Comparison of ENCODE assay signal across 19 cellular contexts in the genomic region with DNA sequence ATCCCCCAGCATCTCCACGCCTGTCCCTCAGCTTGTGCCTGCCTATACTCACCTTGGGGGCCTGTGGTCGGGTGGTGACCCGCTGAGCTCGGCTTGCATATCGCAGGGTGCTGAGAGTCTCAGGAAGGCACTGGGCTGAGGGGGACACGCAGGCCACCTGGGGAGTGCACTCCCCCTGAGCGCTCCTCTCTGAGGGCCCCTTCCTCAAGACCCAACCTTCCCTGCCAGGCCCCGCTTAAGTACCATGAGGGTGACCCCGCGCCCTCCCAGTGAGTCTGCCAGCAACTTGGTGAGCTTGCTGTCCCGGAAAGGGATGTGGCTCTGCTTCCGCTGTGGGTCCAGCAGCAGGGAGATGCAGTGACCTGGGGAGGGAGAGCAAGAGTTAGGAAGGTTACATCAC. TPM values are rescaled to one million over a fixed set of nuclear protein-coding genes. Genes with fewer than 3 reads are reported as not detected.
A peak's percentile ranks its signal among the peaks of the same experiment; 100 is the strongest.
DNase-seq lines count a peak whose midpoint lies in the region; ATAC-seq and TF ChIP-seq lines count a peak whose summit lies in the region.
"Had no signal": no experiment of that assay in that cellular context is flagged by ENCODE, and none has a peak within 500 bp of the region (broad histone marks: within the 10 kb centered on the region; RNA-seq: fewer than 3 reads in every experiment).

No MANE protein-coding gene starts in this region.

- peaks cover 39% of the 10 kb centered on the region for H3K27me3 ChIP-seq in endodermal cell (ENCODE audit: control insufficient read depth, insufficient read depth, low read length, poor library complexity, severe bottlenecking)
- H3K27me3 ChIP-seq in osteoblast (ENCODE audit: insufficient read depth, low read length): peaks cover 23% of the 10 kb centered on the region
- H3K27me3 ChIP-seq in testis: no peaks in the 10 kb centered on the region

- H4K20me1 ChIP-seq in osteoblast (ENCODE audit: insufficient read depth, low read length): no peaks in the 10 kb centered on the region

- H3K4me3 ChIP-seq in endodermal cell (ENCODE audit: low read length) (no peak overlapping the region), osteoblast (ENCODE audit: insufficient read depth, low read length) (no peak overlapping the region), testis (no peak overlapping the region)
- H3K4me3 ChIP-seq: GM12878, GM23338, HAP-1 had no signal

- peaks cover 33% of the 10 kb centered on the region for H3K27me3 Mint-ChIP-seq in endodermal cell (ENCODE audit: insufficient read depth)

- WGBS in endodermal cell (ENCODE audit: insufficient coverage in 1 of 2, insufficient read length in 1 of 2), 2 experiments: 94 to 95% methylated on average over 11 to 12 of the region's 12 CpGs
- WGBS in testis, 2 donors: 94 to 100% methylated on average over 1 to 12 of the region's 12 CpGs

- no peaks in the 10 kb centered on the region for H3K9me3 Mint-ChIP-seq in endodermal cell
- H3K9me3 Mint-ChIP-seq: CD4-positive, alpha-beta T cell; GM23338; HFFc6 had no signal

- no peaks in the 10 kb centered on the region for H3K9me3 ChIP-seq in endodermal cell (ENCODE audit: control insufficient read depth, low read length)
- H3K9me3 ChIP-seq in osteoblast (ENCODE audit: low read depth, low read length): no peaks in the 10 kb centered on the region
- no peaks in the 10 kb centered on the region for H3K9me3 ChIP-seq in testis
- H3K9me3 ChIP-seq: HAP-1 had no signal

- no peak overlapping the region for H3K4me2 ChIP-seq in osteoblast (ENCODE audit: insufficient read depth, low read length)
- H3K4me2 ChIP-seq: GM23338 had no signal

- no peaks in the 10 kb centered on the region for H3K79me2 ChIP-seq in osteoblast (ENCODE audit: insufficient read depth, low read length)

- TF ChIP-seq CTCF in endodermal cell (conservative IDR thresholded peaks at IDR 0.05) (no peak), osteoblast (IDR thresholded peaks at IDR 0.05; ENCODE audit: extremely low read depth, low read depth, low read length) (no peak), testis (IDR thresholded peaks at IDR 0.05) (no peak)

- H3K4me1 Mint-ChIP-seq in endodermal cell: peaks cover 10% of the 10 kb centered on the region

- no peak overlapping the region for H2AFZ ChIP-seq in osteoblast (ENCODE audit: low read length)
- H2AFZ ChIP-seq: GM23338 had no signal

- no peaks in the 10 kb centered on the region for H3K36me3 ChIP-seq in endodermal cell (ENCODE audit: control insufficient read depth, insufficient read depth, low read length)
- no peaks in the 10 kb centered on the region for H3K36me3 ChIP-seq in osteoblast (ENCODE audit: insufficient read depth, low read length)
- no peaks in the 10 kb centered on the region for H3K36me3 ChIP-seq in testis (ENCODE audit: low read depth, missing control alignments)
- H3K36me3 ChIP-seq: HAP-1 had no signal

- no peak overlapping the region for H3K9ac ChIP-seq in endodermal cell (ENCODE audit: extremely low read depth, low read length, poor library complexity, severe bottlenecking)

- TF ChIP-seq POLR2A in testis (IDR thresholded peaks at IDR 0.05): no peak

- H3K27ac Mint-ChIP-seq in endodermal cell: no peak overlapping the region
- H3K27ac Mint-ChIP-seq: CD4-positive, alpha-beta T cell; GM23338; HFFc6 had no signal

- intact Hi-C loops in testis (cut with DNase I; ENCODE audit: low total_unique reads): no loop called here

- H3K4me3 Mint-ChIP-seq in endodermal cell: no peak overlapping the region
- H3K4me3 Mint-ChIP-seq: CD4-positive, alpha-beta T cell; GM23338; HFFc6 had no signal

- peak; percentile 53 for DNase-seq in activated effector memory CD4-positive, alpha-beta T cell treated with anti-CD3 and anti-CD28 coated beads, Interleukin-2, amount 50 U/mL, for 16 hours
- DNase-seq in activated effector memory CD4-positive, alpha-beta T cell treated with Interleukin-2 at 50 U/mL for 16 hours: no peak
- DNase-seq in endodermal cell: peak; percentile 29
- DNase-seq in osteoblast (ENCODE audit: insufficient read length, low spot score, missing footprints): peak; percentile 43
- DNase-seq in testis: no peak
- DNase-seq in activated CD8-positive, alpha-beta memory T cell treated with anti-CD3 and anti-CD28 coated beads, Interleukin-2, amount 50 U/mL, for 4 hours: no peak
- DNase-seq: 8988T, AML-193, C1 segment of cervical spinal cord, DMS79, HFFc6 had no signal

- ATAC-seq in GM19328 (IDR thresholded peaks at IDR 0.05; ENCODE audit: unreplicated experiment) (no peak), SK-N-SH treated with all-trans-retinoic acid at 6 μM for 48 hours (no peak)
- ATAC-seq: GM12878, GM23338, HepG2 had no signal

- H3K36me3 Mint-ChIP-seq in endodermal cell (ENCODE audit: low read depth): peaks cover 6% of the 10 kb centered on the region

- H3K4me1 ChIP-seq in endodermal cell (ENCODE audit: control insufficient read depth, insufficient read depth, low read length) (no peaks in the 10 kb centered on the region), osteoblast (ENCODE audit: insufficient read depth, low read length) (no peaks in the 10 kb centered on the region), testis (no peaks in the 10 kb centered on the region)

- H3K27ac ChIP-seq in endodermal cell (ENCODE audit: low read depth, low read length): no peak overlapping the region
- no peak overlapping the region for H3K27ac ChIP-seq in osteoblast (ENCODE audit: low read depth, low read length)
- H3K27ac ChIP-seq in testis: no peak overlapping the region

TF ChIP-seq in SK-N-SH treated with all-trans-retinoic acid at 6 μM for 48 hours, 23 proteins besides CTCF, POLR2A, EP300 and RAD21 (continues in another document):
- no peak for TF ChIP-seq ISL1 (CRISPR knock-in tag; IDR thresholded peaks at IDR 0.05)
- TF ChIP-seq, protein P1, sequence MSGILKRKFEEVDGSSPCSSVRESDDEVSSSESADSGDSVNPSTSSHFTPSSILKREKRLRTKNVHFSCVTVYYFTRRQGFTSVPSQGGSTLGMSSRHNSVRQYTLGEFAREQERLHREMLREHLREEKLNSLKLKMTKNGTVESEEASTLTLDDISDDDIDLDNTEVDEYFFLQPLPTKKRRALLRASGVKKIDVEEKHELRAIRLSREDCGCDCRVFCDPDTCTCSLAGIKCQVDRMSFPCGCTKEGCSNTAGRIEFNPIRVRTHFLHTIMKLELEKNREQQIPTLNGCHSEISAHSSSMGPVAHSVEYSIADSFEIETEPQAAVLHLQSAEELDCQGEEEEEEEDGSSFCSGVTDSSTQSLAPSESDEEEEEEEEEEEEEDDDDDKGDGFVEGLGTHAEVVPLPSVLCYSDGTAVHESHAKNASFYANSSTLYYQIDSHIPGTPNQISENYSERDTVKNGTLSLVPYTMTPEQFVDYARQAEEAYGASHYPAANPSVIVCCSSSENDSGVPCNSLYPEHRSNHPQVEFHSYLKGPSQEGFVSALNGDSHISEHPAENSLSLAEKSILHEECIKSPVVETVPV (CRISPR knock-in tag; IDR thresholded peaks at IDR 0.05): no peak
- no peak for TF ChIP-seq TCF4 (CRISPR knock-in tag; IDR thresholded peaks at IDR 0.05; ENCODE audit: borderline replicate concordance)
- no peak for TF ChIP-seq RARB (CRISPR knock-in tag; IDR thresholded peaks at IDR 0.05)
- TF ChIP-seq, protein P2, sequence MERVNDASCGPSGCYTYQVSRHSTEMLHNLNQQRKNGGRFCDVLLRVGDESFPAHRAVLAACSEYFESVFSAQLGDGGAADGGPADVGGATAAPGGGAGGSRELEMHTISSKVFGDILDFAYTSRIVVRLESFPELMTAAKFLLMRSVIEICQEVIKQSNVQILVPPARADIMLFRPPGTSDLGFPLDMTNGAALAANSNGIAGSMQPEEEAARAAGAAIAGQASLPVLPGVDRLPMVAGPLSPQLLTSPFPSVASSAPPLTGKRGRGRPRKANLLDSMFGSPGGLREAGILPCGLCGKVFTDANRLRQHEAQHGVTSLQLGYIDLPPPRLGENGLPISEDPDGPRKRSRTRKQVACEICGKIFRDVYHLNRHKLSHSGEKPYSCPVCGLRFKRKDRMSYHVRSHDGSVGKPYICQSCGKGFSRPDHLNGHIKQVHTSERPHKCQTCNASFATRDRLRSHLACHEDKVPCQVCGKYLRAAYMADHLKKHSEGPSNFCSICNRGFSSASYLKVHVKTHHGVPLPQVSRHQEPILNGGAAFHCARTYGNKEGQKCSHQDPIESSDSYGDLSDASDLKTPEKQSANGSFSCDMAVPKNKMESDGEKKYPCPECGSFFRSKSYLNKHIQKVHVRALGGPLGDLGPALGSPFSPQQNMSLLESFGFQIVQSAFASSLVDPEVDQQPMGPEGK (CRISPR knock-in tag; IDR thresholded peaks at IDR 0.05; ENCODE audit: borderline replicate concordance): no peak
- TF ChIP-seq BACH2 (CRISPR knock-in tag; IDR thresholded peaks at IDR 0.05; ENCODE audit: borderline replicate concordance): no peak
- TF ChIP-seq TOX (CRISPR knock-in tag; IDR thresholded peaks at IDR 0.05; ENCODE audit: borderline replicate concordance): no peak
- no peak for TF ChIP-seq OSR1 (CRISPR knock-in tag; IDR thresholded peaks at IDR 0.05)
- TF ChIP-seq ZFP3 (CRISPR knock-in tag; IDR thresholded peaks at IDR 0.05): no peak
- no peak for TF ChIP-seq SNAI2 (CRISPR knock-in tag; IDR thresholded peaks at IDR 0.05)
- TF ChIP-seq ZNF70 (CRISPR knock-in tag; IDR thresholded peaks at IDR 0.05): no peak
- no peak for TF ChIP-seq CSDC2 (CRISPR knock-in tag; IDR thresholded peaks at IDR 0.05)

RNA-seq across cellular contexts. Expression of a gene that starts 4.1 kb away (rescaled TPM):
- total RNA-seq in endodermal cell (10 to 100 TPM; 11.4 to 16.3 TPM), osteoblast (not detected in 2 replicates), testis (1 to 10 TPM; 5.4 to 9.2 TPM)
- 3.3 TPM for polyA plus RNA-seq in endodermal cell (2013, experiment 1 of 2)
- 4.1 TPM for polyA plus RNA-seq in endodermal cell (2013, experiment 2 of 2)
- polyA plus RNA-seq in testis (ENCODE audit: insufficient read depth, low read depth, low replicate concordance): 7.1 TPM
- total RNA-seq: CD4-positive, alpha-beta T cell; GM12878; HFFc6 had no signal
- polyA plus RNA-seq: GM12878 had no signal

RNA-seq across cellular contexts. Expression of a gene that starts 16.9 kb away (rescaled TPM):
- total RNA-seq in endodermal cell: 1 to 10 TPM in 1 of 2 donors, under 1 TPM in 1; 0.68 to 2.9 TPM
- 0.32 TPM for polyA plus RNA-seq in endodermal cell (2013, experiment 1 of 2)
- 0.58 TPM for polyA plus RNA-seq in endodermal cell (2013, experiment 2 of 2)
- total RNA-seq in osteoblast: not detected in 2 replicates
- under 1 TPM; 0.47 to 0.68 TPM for total RNA-seq in testis
- 0.88 TPM for polyA plus RNA-seq in testis (ENCODE audit: insufficient read depth, low read depth, low replicate concordance)
- total RNA-seq: CD4-positive, alpha-beta T cell; G401; HFFc6 had no signal

Comparison
In these comparisons a context has a peak if more than half of its experiments do, and no peak if none do; other contexts are left out.
1. DNase-seq: peak in activated effector memory CD4-positive, alpha-beta T cell treated with anti-CD3 and anti-CD28 coated beads, Interleukin-2, amount 50 U/mL, for 16 hours (single experiment), endodermal cell (single experiment) and osteoblast (single experiment); none in activated effector memory CD4-positive, alpha-beta T cell treated with Interleukin-2 at 50 U/mL for 16 hours (single experiment), testis (single experiment) and activated CD8-positive, alpha-beta memory T cell treated with anti-CD3 and anti-CD28 coated beads, Interleukin-2, amount 50 U/mL, for 4 hours (single experiment).